1 cellular context compared by ENCODE assay signal in the genomic region with DNA sequence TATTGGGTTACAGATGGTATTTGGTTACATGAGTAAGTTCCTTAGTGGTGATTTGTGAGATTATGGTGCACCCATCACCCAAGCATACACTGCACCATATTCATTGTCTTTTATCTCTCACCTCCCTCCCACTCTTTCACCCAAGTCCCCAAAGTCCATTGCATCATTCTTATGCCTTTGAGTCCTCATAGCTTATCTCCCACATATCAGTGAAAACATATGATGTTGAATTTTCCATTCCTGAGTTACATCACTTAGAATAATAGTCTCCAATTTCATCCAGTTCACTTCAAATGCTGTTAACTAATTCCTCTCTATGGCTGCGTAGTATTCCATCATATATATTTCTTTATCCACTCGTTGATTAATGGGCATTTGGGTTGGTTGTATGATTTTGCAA.
TF ChIP-seq lines count a peak whose summit lies in the region.

No MANE protein-coding gene starts in this region.

TF ChIP-seq in K562, 482 proteins besides CTCF, POLR2A, EP300 and RAD21 (continued from another document):
- TF ChIP-seq, protein P1, sequence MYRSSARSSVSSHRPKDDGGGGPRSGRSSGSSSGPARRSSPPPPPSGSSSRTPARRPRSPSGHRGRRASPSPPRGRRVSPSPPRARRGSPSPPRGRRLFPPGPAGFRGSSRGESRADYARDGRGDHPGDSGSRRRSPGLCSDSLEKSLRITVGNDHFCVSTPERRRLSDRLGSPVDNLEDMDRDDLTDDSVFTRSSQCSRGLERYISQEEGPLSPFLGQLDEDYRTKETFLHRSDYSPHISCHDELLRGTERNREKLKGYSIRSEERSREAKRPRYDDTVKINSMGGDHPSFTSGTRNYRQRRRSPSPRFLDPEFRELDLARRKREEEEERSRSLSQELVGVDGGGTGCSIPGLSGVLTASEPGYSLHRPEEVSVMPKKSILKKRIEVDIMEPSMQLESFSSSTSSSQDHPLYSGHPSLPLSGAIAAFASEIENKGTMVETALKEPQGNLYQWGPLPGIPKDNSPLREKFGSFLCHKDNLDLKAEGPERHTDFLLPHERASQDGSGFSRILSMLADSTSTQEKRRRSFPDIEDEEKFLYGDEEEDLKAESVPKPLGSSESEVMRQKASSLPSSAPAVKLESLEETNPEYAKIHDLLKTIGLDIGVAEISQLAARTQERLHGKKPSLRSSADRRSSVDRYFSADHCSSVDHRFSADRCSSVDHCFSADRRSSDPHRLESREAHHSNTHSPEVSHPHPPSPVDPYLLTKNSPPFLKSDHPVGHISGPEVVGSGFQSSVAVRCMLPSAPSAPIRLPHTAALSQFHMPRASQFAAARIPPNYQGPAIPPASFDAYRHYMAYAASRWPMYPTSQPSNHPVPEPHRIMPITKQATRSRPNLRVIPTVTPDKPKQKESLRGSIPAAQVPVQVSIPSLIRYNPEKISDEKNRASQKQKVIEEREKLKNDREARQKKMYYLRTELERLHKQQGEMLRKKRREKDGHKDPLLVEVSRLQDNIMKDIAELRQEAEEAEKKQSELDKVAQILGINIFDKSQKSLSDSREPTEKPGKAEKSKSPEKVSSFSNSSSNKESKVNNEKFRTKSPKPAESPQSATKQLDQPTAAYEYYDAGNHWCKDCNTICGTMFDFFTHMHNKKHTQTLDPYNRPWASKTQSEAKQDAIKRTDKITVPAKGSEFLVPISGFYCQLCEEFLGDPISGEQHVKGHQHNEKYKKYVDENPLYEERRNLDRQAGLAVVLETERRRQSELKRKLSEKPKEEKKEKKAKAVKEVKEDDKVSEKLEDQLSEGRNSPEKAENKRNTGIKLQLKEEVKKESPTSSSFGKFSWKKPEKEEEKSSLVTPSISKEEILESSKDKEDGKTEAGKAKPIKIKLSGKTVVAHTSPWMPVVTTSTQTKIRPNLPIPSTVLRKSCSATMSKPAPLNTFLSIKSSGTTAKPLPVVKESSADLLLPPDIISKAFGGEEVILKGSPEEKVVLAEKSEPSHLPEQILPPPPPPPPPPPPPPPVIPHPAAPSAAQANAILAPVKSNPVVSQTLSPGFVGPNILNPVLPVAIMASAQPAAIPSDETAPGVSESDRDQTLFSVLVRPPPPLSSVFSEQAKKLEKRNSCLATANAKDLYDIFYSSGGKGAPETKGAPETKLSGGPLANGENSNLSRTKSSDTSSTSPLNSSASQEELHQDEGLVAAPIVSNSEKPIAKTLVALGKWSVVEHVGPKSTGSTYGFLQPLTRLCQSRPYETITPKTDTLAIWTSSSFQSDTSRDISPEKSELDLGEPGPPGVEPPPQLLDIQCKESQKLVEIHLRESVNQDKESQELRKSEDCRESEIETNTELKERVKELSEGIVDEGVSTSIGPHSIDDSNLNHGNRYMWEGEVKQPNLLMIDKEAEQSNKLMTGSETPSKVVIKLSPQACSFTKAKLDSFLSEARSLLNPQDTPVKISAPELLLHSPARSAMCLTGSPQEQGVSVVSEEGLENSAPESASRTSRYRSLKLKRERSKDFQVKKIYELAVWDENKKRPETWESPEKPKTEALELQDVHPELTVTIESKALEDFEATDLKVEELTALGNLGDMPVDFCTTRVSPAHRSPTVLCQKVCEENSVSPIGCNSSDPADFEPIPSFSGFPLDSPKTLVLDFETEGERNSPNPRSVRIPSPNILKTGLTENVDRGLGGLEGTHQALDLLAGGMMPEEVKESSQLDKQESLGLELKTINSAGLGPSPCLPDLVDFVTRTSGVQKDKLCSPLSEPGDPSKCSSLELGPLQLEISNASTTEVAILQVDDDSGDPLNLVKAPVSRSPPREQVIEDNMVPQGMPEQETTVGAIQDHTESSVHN (IDR thresholded peaks at IDR 0.05; ENCODE audit: borderline replicate concordance in 1 of 2, low read depth in 1 of 2) = 0 out of 4 replicates have a peak, but pooled peaks of 1 of the 2 experiments have one; percentile 73
- peak; percentile 18; the same call in 1 of the 2 replicates for TF ChIP-seq ZSCAN32 (CRISPR knock-in tag; IDR thresholded peaks at IDR 0.05)
- peak; percentile 82 for TF ChIP-seq CEBPB (tag; IDR thresholded peaks at IDR 0.05)
- TF ChIP-seq SIX5 (IDR thresholded peaks at IDR 0.05; ENCODE audit: borderline replicate concordance in 1 of 2, insufficient read depth in 1 of 2, low read depth in 1 of 2, low read length in 2 of 2) = no peak
- TF ChIP-seq ZNF253 (CRISPR knock-in tag; conservative IDR thresholded peaks at IDR 0.05) = no peak
- TF ChIP-seq, protein P2, sequence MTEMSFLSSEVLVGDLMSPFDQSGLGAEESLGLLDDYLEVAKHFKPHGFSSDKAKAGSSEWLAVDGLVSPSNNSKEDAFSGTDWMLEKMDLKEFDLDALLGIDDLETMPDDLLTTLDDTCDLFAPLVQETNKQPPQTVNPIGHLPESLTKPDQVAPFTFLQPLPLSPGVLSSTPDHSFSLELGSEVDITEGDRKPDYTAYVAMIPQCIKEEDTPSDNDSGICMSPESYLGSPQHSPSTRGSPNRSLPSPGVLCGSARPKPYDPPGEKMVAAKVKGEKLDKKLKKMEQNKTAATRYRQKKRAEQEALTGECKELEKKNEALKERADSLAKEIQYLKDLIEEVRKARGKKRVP (CRISPR knock-in tag; IDR thresholded peaks at IDR 0.05) = peak; percentile 74
- TF ChIP-seq, protein P3, sequence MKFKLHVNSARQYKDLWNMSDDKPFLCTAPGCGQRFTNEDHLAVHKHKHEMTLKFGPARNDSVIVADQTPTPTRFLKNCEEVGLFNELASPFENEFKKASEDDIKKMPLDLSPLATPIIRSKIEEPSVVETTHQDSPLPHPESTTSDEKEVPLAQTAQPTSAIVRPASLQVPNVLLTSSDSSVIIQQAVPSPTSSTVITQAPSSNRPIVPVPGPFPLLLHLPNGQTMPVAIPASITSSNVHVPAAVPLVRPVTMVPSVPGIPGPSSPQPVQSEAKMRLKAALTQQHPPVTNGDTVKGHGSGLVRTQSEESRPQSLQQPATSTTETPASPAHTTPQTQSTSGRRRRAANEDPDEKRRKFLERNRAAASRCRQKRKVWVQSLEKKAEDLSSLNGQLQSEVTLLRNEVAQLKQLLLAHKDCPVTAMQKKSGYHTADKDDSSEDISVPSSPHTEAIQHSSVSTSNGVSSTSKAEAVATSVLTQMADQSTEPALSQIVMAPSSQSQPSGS (CRISPR knock-in tag; IDR thresholded peaks at IDR 0.05) = no peak
- TF ChIP-seq CTBP1 (IDR thresholded peaks at IDR 0.05; ENCODE audit: borderline replicate concordance) = peak; percentile 22; the same call in 1 of the 2 replicates
- no peak for TF ChIP-seq IFI16 (CRISPR knock-in tag; IDR thresholded peaks at IDR 0.05)
- TF ChIP-seq FOSL1 (tag; conservative IDR thresholded peaks at IDR 0.05) = peak; percentile 50
- no peak for TF ChIP-seq ZNF764 (CRISPR knock-in tag; IDR thresholded peaks at IDR 0.05; ENCODE audit: low read depth)
- TF ChIP-seq, protein P4, sequence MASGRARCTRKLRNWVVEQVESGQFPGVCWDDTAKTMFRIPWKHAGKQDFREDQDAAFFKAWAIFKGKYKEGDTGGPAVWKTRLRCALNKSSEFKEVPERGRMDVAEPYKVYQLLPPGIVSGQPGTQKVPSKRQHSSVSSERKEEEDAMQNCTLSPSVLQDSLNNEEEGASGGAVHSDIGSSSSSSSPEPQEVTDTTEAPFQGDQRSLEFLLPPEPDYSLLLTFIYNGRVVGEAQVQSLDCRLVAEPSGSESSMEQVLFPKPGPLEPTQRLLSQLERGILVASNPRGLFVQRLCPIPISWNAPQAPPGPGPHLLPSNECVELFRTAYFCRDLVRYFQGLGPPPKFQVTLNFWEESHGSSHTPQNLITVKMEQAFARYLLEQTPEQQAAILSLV (tag; IDR thresholded peaks at IDR 0.05) = peak; percentile 74; the same call in 1 of the 2 replicates
- TF ChIP-seq SOX6 (IDR thresholded peaks at IDR 0.05) = peak; percentile 75
- peak; percentile 72 for TF ChIP-seq JUND (IDR thresholded peaks at IDR 0.05; ENCODE audit: borderline replicate concordance, low read depth, low read length)
- peak; percentile 66; the same call in 1 of the 3 replicates for TF ChIP-seq JUND (tag; IDR thresholded peaks at IDR 0.05; ENCODE audit: borderline replicate concordance, low read depth, low read length)
- TF ChIP-seq SIRT6 (IDR thresholded peaks at IDR 0.05; ENCODE audit: low read depth, low read length) = no peak
- TF ChIP-seq EHMT2 (IDR thresholded peaks at IDR 0.05) = peak; percentile 49; the same call in 1 of the 2 replicates
- TF ChIP-seq SMARCA4 (IDR thresholded peaks at IDR 0.05) = peak; percentile 58; the same call in 1 of the 2 replicates
- peak in 1 of 2 experiments; percentile 41; a peak in 1 of 4 replicates for TF ChIP-seq RCOR1 (IDR thresholded peaks at IDR 0.05; ENCODE audit: borderline replicate concordance in 1 of 2, low read depth in 2 of 2, low read length in 2 of 2)
- peak; percentile 62; the same call in 1 of the 2 replicates for TF ChIP-seq SMARCE1 (IDR thresholded peaks at IDR 0.05)
- peak; percentile 91; the same call in 1 of the 2 replicates for TF ChIP-seq NFATC3 (IDR thresholded peaks at IDR 0.05)
- TF ChIP-seq, protein P5, sequence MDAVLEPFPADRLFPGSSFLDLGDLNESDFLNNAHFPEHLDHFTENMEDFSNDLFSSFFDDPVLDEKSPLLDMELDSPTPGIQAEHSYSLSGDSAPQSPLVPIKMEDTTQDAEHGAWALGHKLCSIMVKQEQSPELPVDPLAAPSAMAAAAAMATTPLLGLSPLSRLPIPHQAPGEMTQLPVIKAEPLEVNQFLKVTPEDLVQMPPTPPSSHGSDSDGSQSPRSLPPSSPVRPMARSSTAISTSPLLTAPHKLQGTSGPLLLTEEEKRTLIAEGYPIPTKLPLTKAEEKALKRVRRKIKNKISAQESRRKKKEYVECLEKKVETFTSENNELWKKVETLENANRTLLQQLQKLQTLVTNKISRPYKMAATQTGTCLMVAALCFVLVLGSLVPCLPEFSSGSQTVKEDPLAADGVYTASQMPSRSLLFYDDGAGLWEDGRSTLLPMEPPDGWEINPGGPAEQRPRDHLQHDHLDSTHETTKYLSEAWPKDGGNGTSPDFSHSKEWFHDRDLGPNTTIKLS (IDR thresholded peaks at IDR 0.05; ENCODE audit: borderline replicate concordance, low read depth) = no peak
- TF ChIP-seq PCBP1 (IDR thresholded peaks at IDR 0.05; ENCODE audit: low read depth, low read length, poor library complexity, severe bottlenecking) = no peak
- TF ChIP-seq, protein P6, sequence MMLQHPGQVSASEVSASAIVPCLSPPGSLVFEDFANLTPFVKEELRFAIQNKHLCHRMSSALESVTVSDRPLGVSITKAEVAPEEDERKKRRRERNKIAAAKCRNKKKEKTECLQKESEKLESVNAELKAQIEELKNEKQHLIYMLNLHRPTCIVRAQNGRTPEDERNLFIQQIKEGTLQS (IDR thresholded peaks at IDR 0.05) = peak; percentile 95
- TF ChIP-seq, protein P6 (CRISPR knock-in tag; conservative IDR thresholded peaks at IDR 0.05) = no peak
